ENCODE assay signal across 11 cellular contexts in the genomic region with DNA sequence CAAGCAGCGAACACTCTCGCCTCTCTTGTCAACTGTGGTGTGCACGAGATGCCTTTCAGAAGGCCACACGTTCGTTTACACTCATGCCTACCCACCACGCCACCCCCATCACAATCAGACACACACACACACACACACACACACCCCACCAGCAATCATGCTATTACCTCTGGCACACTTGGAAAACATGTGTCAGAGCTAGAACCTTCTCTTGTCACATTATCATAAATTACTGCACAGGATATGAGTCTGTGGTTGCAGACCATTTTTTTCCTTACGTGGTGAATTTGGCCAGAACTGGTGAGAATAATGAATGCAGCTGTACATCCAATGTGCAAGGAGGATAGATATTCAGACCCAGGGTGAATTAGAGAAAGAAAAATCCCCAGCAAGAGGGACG. TPM values are rescaled to one million over a fixed set of nuclear protein-coding genes. Genes with fewer than 3 reads are reported as not detected.
A peak's percentile ranks its signal among the peaks of the same experiment; 100 is the strongest.
DNase-seq lines count a peak whose midpoint lies in the region; ATAC-seq lines count a peak whose summit lies in the region.
"Had no signal": no experiment of that assay in that cellular context is flagged by ENCODE, and none has a peak within 500 bp of the region (broad histone marks: within the 10 kb centered on the region; RNA-seq: fewer than 3 reads in every experiment).

No MANE protein-coding gene starts in this region.

- H3K27ac Mint-ChIP-seq in CD4-positive, CD25-positive, alpha-beta regulatory T cell = peak overlapping the region in 2 of 3 donors; percentile 1 to 65
- H3K27ac Mint-ChIP-seq in activated CD4-positive, alpha-beta T cell treated with anti-CD3 and anti-CD28 coated beads, Interleukin-2, amount 10 ng/mL, durations not matched to agents 24 days and 14 days = peak overlapping the region; percentile 92
- peak overlapping the region; percentile 84 for H3K27ac Mint-ChIP-seq in activated naive CD8-positive, alpha-beta T cell

- H3K36me3 ChIP-seq in CD4-positive, CD25-positive, alpha-beta regulatory T cell (ENCODE audit: control insufficient read depth, insufficient read depth, low read length) = no peaks in the 10 kb centered on the region

- H3K27me3 Mint-ChIP-seq in CD4-positive, CD25-positive, alpha-beta regulatory T cell = no peaks in the 10 kb centered on the region
- no peaks in the 10 kb centered on the region for H3K27me3 Mint-ChIP-seq in activated CD4-positive, alpha-beta T cell treated with anti-CD3 and anti-CD28 coated beads, Interleukin-2, amount 10 ng/mL, durations not matched to agents 24 days and 14 days
- no peaks in the 10 kb centered on the region for H3K27me3 Mint-ChIP-seq in activated naive CD8-positive, alpha-beta T cell

- peak in 1 of 3 donors; percentile 49 for DNase-seq in CD4-positive, CD25-positive, alpha-beta regulatory T cell
- DNase-seq in activated CD4-positive, alpha-beta T cell treated with anti-CD3 and anti-CD28 coated beads, Interleukin-2, amount 10 ng/mL, durations not matched to agents 24 days and 14 days = peak; percentile 75
- peak; percentile 63 for DNase-seq in stimulated activated CD4-positive, alpha-beta T cell treated with anti-CD3 and anti-CD28 coated beads, Interleukin-1b, Interleukin-23, amount 100 ng/mL, for 48 hours
- no peak for DNase-seq in superior temporal gyrus (ENCODE audit: extremely low spot score)
- DNase-seq: amniotic stem cell, NCI-H1930, retina had no signal

- H3K27me3 ChIP-seq in CD4-positive, CD25-positive, alpha-beta regulatory T cell (ENCODE audit: control insufficient read depth, insufficient read depth, low read length) = no peaks in the 10 kb centered on the region

- H3K4me1 Mint-ChIP-seq in CD4-positive, CD25-positive, alpha-beta regulatory T cell = peaks cover 0 to 16% (median 10%) of the 10 kb centered on the region in 4 donors
- H3K4me1 Mint-ChIP-seq in activated CD4-positive, alpha-beta T cell treated with anti-CD3 and anti-CD28 coated beads, Interleukin-2, amount 10 ng/mL, durations not matched to agents 24 days and 14 days = peaks cover 33% of the 10 kb centered on the region
- H3K4me1 Mint-ChIP-seq in activated naive CD8-positive, alpha-beta T cell (ENCODE audit: low read depth) = peaks cover 34% of the 10 kb centered on the region

- intact Hi-C loops in activated CD4-positive, alpha-beta T cell treated with anti-CD3 and anti-CD28 coated beads, Interleukin-2, amount 10 ng/mL, durations not matched to agents 24 days and 14 days (cut with micrococcal nuclease) = loop anchor here (2.0 kb wide), 1 partner anchor 14 kb away; no protein-coding TSS in a partner anchor

- no peak overlapping the region for H3K4me3 ChIP-seq in CD4-positive, CD25-positive, alpha-beta regulatory T cell (ENCODE audit: low read depth, low read length)

- no peaks in the 10 kb centered on the region for H3K9me3 Mint-ChIP-seq in CD4-positive, CD25-positive, alpha-beta regulatory T cell
- H3K9me3 Mint-ChIP-seq in activated CD4-positive, alpha-beta T cell treated with anti-CD3 and anti-CD28 coated beads, Interleukin-2, amount 10 ng/mL, durations not matched to agents 24 days and 14 days = no peaks in the 10 kb centered on the region
- no peaks in the 10 kb centered on the region for H3K9me3 Mint-ChIP-seq in activated naive CD8-positive, alpha-beta T cell (ENCODE audit: low read depth)

- peak; percentile 30 to 42 for ATAC-seq in CD4-positive, CD25-positive, alpha-beta regulatory T cell (ENCODE audit: low read depth in 2 of 2)
- ATAC-seq in HG03460 (IDR thresholded peaks at IDR 0.05; ENCODE audit: unreplicated experiment) (no peak), GM18909 (IDR thresholded peaks at IDR 0.05; ENCODE audit: poor library complexity, unreplicated experiment) (no peak), HG03354 (IDR thresholded peaks at IDR 0.05; ENCODE audit: poor library complexity, severe bottlenecking, unreplicated experiment) (no peak)

- no peaks in the 10 kb centered on the region for H3K9me3 ChIP-seq in CD4-positive, CD25-positive, alpha-beta regulatory T cell (ENCODE audit: control insufficient read depth in 2 of 2, low read length in 2 of 2)

- no peak overlapping the region for H3K4me3 Mint-ChIP-seq in CD4-positive, CD25-positive, alpha-beta regulatory T cell
- peak overlapping the region; percentile 21 for H3K4me3 Mint-ChIP-seq in activated CD4-positive, alpha-beta T cell treated with anti-CD3 and anti-CD28 coated beads, Interleukin-2, amount 10 ng/mL, durations not matched to agents 24 days and 14 days
- peak overlapping the region; percentile 33 for H3K4me3 Mint-ChIP-seq in activated naive CD8-positive, alpha-beta T cell

- H3K36me3 Mint-ChIP-seq in CD4-positive, CD25-positive, alpha-beta regulatory T cell = no peaks in the 10 kb centered on the region
- H3K36me3 Mint-ChIP-seq in activated CD4-positive, alpha-beta T cell treated with anti-CD3 and anti-CD28 coated beads, Interleukin-2, amount 10 ng/mL, durations not matched to agents 24 days and 14 days (ENCODE audit: low read depth) = no peaks in the 10 kb centered on the region
- H3K36me3 Mint-ChIP-seq in activated naive CD8-positive, alpha-beta T cell = no peaks in the 10 kb centered on the region

- H3K4me1 ChIP-seq in CD4-positive, CD25-positive, alpha-beta regulatory T cell (ENCODE audit: control insufficient read depth, insufficient read depth, low read length, poor library complexity, severe bottlenecking) = peaks cover 9% of the 10 kb centered on the region

- no peak overlapping the region for H3K27ac ChIP-seq in CD4-positive, CD25-positive, alpha-beta regulatory T cell (ENCODE audit: insufficient read depth, low read length, poor library complexity, severe bottlenecking)

RNA-seq across cellular contexts. Expression of gene TRIM69, which starts 52.4 kb away (rescaled TPM):
- 50.5 TPM for total RNA-seq in CD4-positive, CD25-positive, alpha-beta regulatory T cell
- polyA plus RNA-seq in CD4-positive, CD25-positive, alpha-beta regulatory T cell = 10 to 100 TPM; 38.1 to 61.5 (median 55.7) TPM
- total RNA-seq in activated CD4-positive, alpha-beta T cell treated with anti-CD3 and anti-CD28 coated beads, Interleukin-2, amount 10 ng/mL, durations not matched to agents 24 days and 14 days = 38.6 and 42.7 TPM in 2 replicates

Comparison
In these comparisons a context has a peak if more than half of its experiments do, and no peak if none do; other contexts are left out.
1. ATAC-seq: peak in CD4-positive, CD25-positive, alpha-beta regulatory T cell (2 of 2); none in HG03460 (single experiment), GM18909 (single experiment) and HG03354 (single experiment).
2. H3K27ac Mint-ChIP-seq: peak in every context shown above with its lines; median percentile 92 in activated CD4-positive, alpha-beta T cell treated with anti-CD3 and anti-CD28 coated beads, Interleukin-2, amount 10 ng/mL, durations not matched to agents 24 days and 14 days; 84 in activated naive CD8-positive, alpha-beta T cell; 33 in CD4-positive, CD25-positive, alpha-beta regulatory T cell.
3. H3K4me3 Mint-ChIP-seq: peak in activated CD4-positive, alpha-beta T cell treated with anti-CD3 and anti-CD28 coated beads, Interleukin-2, amount 10 ng/mL, durations not matched to agents 24 days and 14 days (single experiment) and activated naive CD8-positive, alpha-beta T cell (single experiment); none in CD4-positive, CD25-positive, alpha-beta regulatory T cell (0 of 4).